Comparison of ENCODE assay signal across 28 cellular contexts in genomic region chr2:127279781-127280180, GRCh38. TPM values are rescaled to one million over a fixed set of nuclear protein-coding genes. Genes with fewer than 3 reads are reported as not detected.
"Had no signal": no experiment of that assay in that cellular context is flagged by ENCODE, and none has a peak within 500 bp of the region (broad histone marks: within the 10 kb centered on the region; RNA-seq: fewer than 3 reads in every experiment).

No MANE protein-coding gene starts in this region.

- H3K27me3 Mint-ChIP-seq: activated naive CD8-positive, alpha-beta T cell treated with anti-CD3 and anti-CD28 coated beads, Interleukin-2, amount 50 U/mL, for 24 hours; activated T-cell treated with anti-CD3 and anti-CD28 coated beads, Interleukin-2, amount 50 U/mL, for 24 hours; brain; T-helper 17 cell had no signal

- ATAC-seq: activated CD8-positive, alpha-beta T cell treated with anti-CD3 and anti-CD28 coated beads, Interleukin-2, amount 10 ng/mL, durations not matched to agents 7 days and 5 days; activated naive CD4-positive, alpha-beta T cell treated with anti-CD3 and anti-CD28 coated beads, Interleukin-2, amount 50 U/mL, for 72 hours; activated naive CD8-positive, alpha-beta T cell treated with anti-CD3 and anti-CD28 coated beads, Interleukin-2, amount 50 U/mL, for 24 hours; Panc1; T-helper 17 cell; WTC11 had no signal

- DNase-seq: activated CD4-positive, alpha-beta T cell treated with anti-CD3 and anti-CD28 coated beads for 48 hours; activated CD4-positive, alpha-beta T cell treated with anti-CD3 and anti-CD28 coated beads, Interleukin-2, amount 50 U/mL, for 4 hours; activated CD4-positive, CD25-positive, alpha-beta regulatory T cell treated with anti-CD3 and anti-CD28 coated beads, Interleukin-2, amount 50 U/mL, for 72 hours; activated CD8-positive, alpha-beta memory T cell treated with anti-CD3 and anti-CD28 coated beads, Interleukin-2, amount 50 U/mL, for 48 hours; activated CD8-positive, alpha-beta T cell treated with anti-CD3 and anti-CD28 coated beads, Interleukin-2, amount 10 ng/mL, durations not matched to agents 7 days and 5 days; activated effector memory CD4-positive, alpha-beta T cell treated with Interleukin-2 at 50 U/mL for 16 hours; activated naive CD4-positive, alpha-beta T cell treated with Interleukin-2 at 50 U/mL for 16 hours; activated naive CD8-positive, alpha-beta T cell treated with anti-CD3 and anti-CD28 coated beads, Interleukin-2, amount 50 U/mL, for 24 hours; activated T-cell treated with anti-CD3 and anti-CD28 coated beads, Interleukin-2, amount 50 U/mL, for 24 hours; amniotic stem cell; KG1; NCI-H1092; NCI-H1417; NCI-H1930; NCI-H2171 treated with DMSO at 0.1 percent for 48 hours; NCI-H226; NCI-H510A; NCI-H526 treated with DMSO at 0.1 percent for 48 hours; NCI-H82; OCI-M1; SIG-M5; T-helper 17 cell; T-helper 9 cell had no signal

- H3K9me3 Mint-ChIP-seq: activated naive CD8-positive, alpha-beta T cell treated with anti-CD3 and anti-CD28 coated beads, Interleukin-2, amount 50 U/mL, for 24 hours; activated T-cell treated with anti-CD3 and anti-CD28 coated beads, Interleukin-2, amount 50 U/mL, for 24 hours had no signal

- H3K4me1 Mint-ChIP-seq: WTC11 had no signal

- H3K27ac Mint-ChIP-seq: activated CD8-positive, alpha-beta T cell treated with anti-CD3 and anti-CD28 coated beads, Interleukin-2, amount 10 ng/mL, durations not matched to agents 7 days and 5 days; activated naive CD4-positive, alpha-beta T cell treated with anti-CD3 and anti-CD28 coated beads, Interleukin-2, amount 50 U/mL, for 72 hours; activated naive CD8-positive, alpha-beta T cell treated with anti-CD3 and anti-CD28 coated beads, Interleukin-2, amount 50 U/mL, for 24 hours; activated T-cell treated with anti-CD3 and anti-CD28 coated beads, Interleukin-2, amount 50 U/mL, for 24 hours; activated T-helper 1 cell treated with anti-CD3 and anti-CD28 coated beads, Interleukin-12 subunit alpha, Interleukin-12 subunit beta, Interleukin-2, Interleukin-4 antibody, amounts not matched to agents 30 ng/mL and 10 ng/mL and 1 ng/mL, durations not matched to agents 14 hours and 24 hours and 36 hours; brain; WTC11 had no signal

- H3K4me3 Mint-ChIP-seq: activated CD8-positive, alpha-beta T cell treated with anti-CD3 and anti-CD28 coated beads, Interleukin-2, amount 10 ng/mL, durations not matched to agents 7 days and 5 days; activated naive CD8-positive, alpha-beta T cell treated with anti-CD3 and anti-CD28 coated beads, Interleukin-2, amount 50 U/mL, for 24 hours; activated T-cell treated with anti-CD3 and anti-CD28 coated beads, Interleukin-2, amount 50 U/mL, for 24 hours; activated T-helper 1 cell treated with anti-CD3 and anti-CD28 coated beads, Interleukin-12 subunit alpha, Interleukin-12 subunit beta, Interleukin-2, Interleukin-4 antibody, amounts not matched to agents 30 ng/mL and 10 ng/mL and 1 ng/mL, durations not matched to agents 14 hours and 24 hours and 36 hours; brain; T-helper 17 cell; WTC11 had no signal

RNA-seq across cellular contexts. Expression of gene CYP27C1, which starts 59.7 kb away (rescaled TPM):
- total RNA-seq: activated CD8-positive, alpha-beta T cell treated with anti-CD3 and anti-CD28 coated beads, Interleukin-2, amount 10 ng/mL, durations not matched to agents 7 days and 5 days; activated naive CD4-positive, alpha-beta T cell treated with anti-CD3 and anti-CD28 coated beads, Interleukin-2, amount 50 U/mL, for 72 hours; activated T-helper 1 cell treated with anti-CD3 and anti-CD28 coated beads, Interleukin-12 subunit alpha, Interleukin-12 subunit beta, Interleukin-2, Interleukin-4 antibody, amounts not matched to agents 30 ng/mL and 10 ng/mL and 1 ng/mL, durations not matched to agents 14 hours and 24 hours and 36 hours; T-helper 17 cell had no signal
